Comparison of ENCODE assay signal across 17 cellular contexts in genomic region chr19:10151521-10151920, GRCh38. TPM values are rescaled to one million over a fixed set of nuclear protein-coding genes. Genes with fewer than 3 reads are reported as not detected.
"Had no signal": no experiment of that assay in that cellular context is flagged by ENCODE, and none has a peak within 500 bp of the region (broad histone marks: within the 10 kb centered on the region; RNA-seq: fewer than 3 reads in every experiment).

No MANE protein-coding gene starts in this region.

- H3K27ac Mint-ChIP-seq: nephron progenitor cell; stimulated activated naive B cell treated with anti-CD40 and anti-IgM and Interleukin-4, amounts not matched to agents 10 μg/mL and 1 μg/mL and 100 μg/mL, for 72 hours had no signal

- H3K27me3 ChIP-seq: esophagus squamous epithelium, foreskin keratinocyte, hepatocyte, neutrophil, spleen, transverse colon had no signal

- H3K4me1 ChIP-seq: esophagus squamous epithelium, foreskin keratinocyte, spleen, transverse colon had no signal

- H3K4me1 Mint-ChIP-seq: naive B cell, nephron progenitor cell had no signal

- H3K4me3 ChIP-seq: esophagus squamous epithelium, hepatocyte, spleen, thoracic aorta, transverse colon had no signal

- H3K27ac ChIP-seq: esophagus squamous epithelium, foreskin keratinocyte, hepatocyte, neutrophil, spleen, thoracic aorta, transverse colon had no signal

- ATAC-seq: effector memory CD8-positive, alpha-beta T cell; foreskin keratinocyte; sciatic nerve; stimulated activated naive B cell treated with anti-CD40 and anti-IgM and Interleukin-4, amounts not matched to agents 10 μg/mL and 1 μg/mL and 100 μg/mL, for 72 hours had no signal

- H3K9me3 Mint-ChIP-seq: effector memory CD8-positive, alpha-beta T cell; naive B cell; nephron progenitor cell; stimulated activated naive B cell treated with anti-CD40 and anti-IgM and Interleukin-4, amounts not matched to agents 10 μg/mL and 1 μg/mL and 100 μg/mL, for 72 hours; stimulated activated naive CD8-positive, alpha-beta T cell treated with anti-CD3 and anti-CD28 coated beads, Interleukin-15, amount 100 ng/mL, for 72 hours had no signal

- DNase-seq: effector memory CD8-positive, alpha-beta T cell; esophagus squamous epithelium; mesendoderm; naive B cell; nephron progenitor cell; spleen; stimulated activated CD4-positive, alpha-beta T cell treated with anti-CD3 and anti-CD28 coated beads, Interleukin-15, amount 100 ng/mL, for 24 hours; stimulated activated CD4-positive, alpha-beta T cell treated with anti-CD3 and anti-CD28 coated beads, Interleukin-1b, Interleukin-23, amount 100 ng/mL, for 48 hours; stimulated activated CD4-positive, alpha-beta T cell treated with anti-CD3 and anti-CD28 coated beads, Interleukin-4, amount 100 ng/mL, for 4 hours; stimulated activated naive B cell treated with anti-CD40 and anti-IgM and Interleukin-4, amounts not matched to agents 10 μg/mL and 1 μg/mL and 100 μg/mL, for 72 hours; stimulated activated naive CD8-positive, alpha-beta T cell treated with anti-CD3 and anti-CD28 coated beads, Interleukin-15, amount 100 ng/mL, for 72 hours; transverse colon had no signal

- H3K4me3 Mint-ChIP-seq: effector memory CD8-positive, alpha-beta T cell; naive B cell; nephron progenitor cell; stimulated activated naive B cell treated with anti-CD40 and anti-IgM and Interleukin-4, amounts not matched to agents 10 μg/mL and 1 μg/mL and 100 μg/mL, for 72 hours; stimulated activated naive CD8-positive, alpha-beta T cell treated with anti-CD3 and anti-CD28 coated beads, Interleukin-15, amount 100 ng/mL, for 72 hours had no signal

- H3K4me2 ChIP-seq: hepatocyte had no signal

- H3K9me3 ChIP-seq: esophagus squamous epithelium, neutrophil, spleen, thoracic aorta, transverse colon had no signal

- H3K27me3 Mint-ChIP-seq: effector memory CD8-positive, alpha-beta T cell; naive B cell; stimulated activated naive B cell treated with anti-CD40 and anti-IgM and Interleukin-4, amounts not matched to agents 10 μg/mL and 1 μg/mL and 100 μg/mL, for 72 hours; stimulated activated naive CD8-positive, alpha-beta T cell treated with anti-CD3 and anti-CD28 coated beads, Interleukin-15, amount 100 ng/mL, for 72 hours had no signal

- H2AFZ ChIP-seq: hepatocyte had no signal

RNA-seq across cellular contexts. Expression of gene ANGPTL6, which starts 49.0 kb away (rescaled TPM):
- total RNA-seq: sciatic nerve, thoracic aorta had no signal
